Comparison of ENCODE assay signal across 23 cellular contexts in genomic region chr2:72949045-72949444, GRCh38. TPM values are rescaled to one million over a fixed set of nuclear protein-coding genes. Genes with fewer than 3 reads are reported as not detected.
A peak's percentile ranks its signal among the peaks of the same experiment; 100 is the strongest.
DNase-seq lines count a peak whose midpoint lies in the region; ATAC-seq and TF ChIP-seq lines count a peak whose summit lies in the region.
"Had no signal": no experiment of that assay in that cellular context is flagged by ENCODE, and none has a peak within 500 bp of the region (broad histone marks: within the 10 kb centered on the region; RNA-seq: fewer than 3 reads in every experiment).

No MANE protein-coding gene starts in this region.

- no peak overlapping the region for H3K4me3 ChIP-seq in mammary epithelial cell (replicated peaks in 1 of 3; ENCODE audit: insufficient read depth in 1 of 3, low read depth in 2 of 3, low read length in 3 of 3)
- H3K4me3 ChIP-seq in esophagus squamous epithelium, result no peak overlapping the region
- H3K4me3 ChIP-seq: BLaER1, SJCRH30 had no signal

- no peaks in the 10 kb centered on the region for H3K27me3 Mint-ChIP-seq in activated CD8-positive, alpha-beta T cell treated with anti-CD3 and anti-CD28 coated beads, Interleukin-2, amount 10 ng/mL, durations not matched to agents 7 days and 5 days (ENCODE audit: low read depth)
- H3K27me3 Mint-ChIP-seq in activated CD8-positive, alpha-beta T cell treated with anti-CD3 and anti-CD28 coated beads for 36 hours, result no peaks in the 10 kb centered on the region

- no peaks in the 10 kb centered on the region for H3K79me2 ChIP-seq in mammary epithelial cell (ENCODE audit: insufficient read depth, low read length)

- WGBS in mammary epithelial cell (ENCODE audit: low coverage, missing lambda C conversion rate), result 81% methylated on average over 2 of the region's 2 CpGs
- 69 to 92% methylated on average over 2 of the region's 2 CpGs for WGBS in esophagus squamous epithelium, 2 donors

- no peak overlapping the region for H3K9ac ChIP-seq in mammary epithelial cell (ENCODE audit: insufficient read depth, low read length)
- H3K9ac ChIP-seq: BLaER1 had no signal

- no peaks in the 10 kb centered on the region for H4K20me1 ChIP-seq in mammary epithelial cell (ENCODE audit: insufficient read depth, low read length)
- H4K20me1 ChIP-seq: BLaER1 had no signal

- intact Hi-C loops in activated CD8-positive, alpha-beta T cell treated with anti-CD3 and anti-CD28 coated beads for 36 hours (cut with micrococcal nuclease), result no loop called here
- intact Hi-C loops in mammary epithelial cell (cut with micrococcal nuclease), result no loop called here
- intact Hi-C loops in esophagus squamous epithelium (cut with DNase I), result no loop called here

- H3K4me2 ChIP-seq in mammary epithelial cell (ENCODE audit: insufficient read depth, low read depth, low read length), result no peak overlapping the region
- H3K4me2 ChIP-seq: BLaER1 had no signal

- H3K36me3 ChIP-seq in mammary epithelial cell (ENCODE audit: insufficient read depth, low read length) (no peaks in the 10 kb centered on the region), esophagus squamous epithelium (peaks cover 0 to 7% (median 0%) of the 10 kb centered on the region in 3 donors)
- H3K36me3 ChIP-seq: BLaER1, SJCRH30 had no signal

- CTCF ChIA-PET in activated CD8-positive, alpha-beta T cell treated with anti-CD3 and anti-CD28 coated beads, Interleukin-2, amount 10 ng/mL, durations not matched to agents 7 days and 5 days (lab: Charles Lee), result interaction anchor here (0.9 to 1.4 kb wide), 3 partner anchors 25 to 228 kb away, joined by 3 to 4 read pairs (median 3); no protein-coding TSS in a partner anchor
- CTCF ChIA-PET in activated CD8-positive, alpha-beta T cell treated with anti-CD3 and anti-CD28 coated beads for 36 hours (lab: Charles Lee), result interaction anchor here (0.9 kb wide), 1 partner anchor 25 kb away, joined by 3 read pairs; no protein-coding TSS in a partner anchor
- CTCF ChIA-PET in mammary epithelial cell (lab: Charles Lee; ENCODE audit: low non-redundant PET), result no interaction called here

- H3K27me3 ChIP-seq in mammary epithelial cell (ENCODE audit: insufficient read depth, low read length) (no peaks in the 10 kb centered on the region), esophagus squamous epithelium (no peaks in the 10 kb centered on the region)
- H3K27me3 ChIP-seq: BLaER1, SJCRH30 had no signal

- in situ Hi-C loops in mammary epithelial cell (cut with MboI; ENCODE audit: low sequenced_read_pairs in 2 of 2), result no loop called here

- TF ChIP-seq CTCF in activated CD8-positive, alpha-beta T cell treated with anti-CD3 and anti-CD28 coated beads for 36 hours (IDR thresholded peaks at IDR 0.05), result no peak
- TF ChIP-seq CTCF in mammary epithelial cell (conservative IDR thresholded peaks at IDR 0.05 in 1 of 2, IDR thresholded peaks at IDR 0.05 in 1 of 2; ENCODE audit: extremely low read depth in 1 of 2, insufficient read depth in 1 of 2, low read depth in 1 of 2, low read length in 2 of 2) (no peak), esophagus squamous epithelium (IDR thresholded peaks at IDR 0.05) (no peak)

- H2AFZ ChIP-seq in mammary epithelial cell (ENCODE audit: low read depth, low read length), result no peak overlapping the region

- H3K4me1 Mint-ChIP-seq in activated CD8-positive, alpha-beta T cell treated with anti-CD3 and anti-CD28 coated beads, Interleukin-2, amount 10 ng/mL, durations not matched to agents 7 days and 5 days (ENCODE audit: low read depth), result peaks cover 21% of the 10 kb centered on the region
- peaks cover 6% of the 10 kb centered on the region for H3K4me1 Mint-ChIP-seq in activated CD8-positive, alpha-beta T cell treated with anti-CD3 and anti-CD28 coated beads for 36 hours (ENCODE audit: low read depth)

- H3K27ac ChIP-seq in mammary epithelial cell (ENCODE audit: insufficient read depth, low read depth, low read length), result no peak overlapping the region
- peak overlapping the region; percentile 57 for H3K27ac ChIP-seq in temporal lobe (ENCODE audit: low read depth, low read length)
- H3K27ac ChIP-seq in esophagus squamous epithelium, result no peak overlapping the region
- H3K27ac ChIP-seq: BLaER1, HL-60, SJCRH30 had no signal

- no peak for DNase-seq in activated CD8-positive, alpha-beta T cell treated with anti-CD3 and anti-CD28 coated beads, Interleukin-2, amount 10 ng/mL, durations not matched to agents 7 days and 5 days
- no peak for DNase-seq in activated CD8-positive, alpha-beta T cell treated with anti-CD3 and anti-CD28 coated beads for 36 hours
- DNase-seq in mammary epithelial cell, result peak; percentile 50
- no peak for DNase-seq in cortex of kidney (lab: John Stamatoyannopoulos, UW)
- DNase-seq in esophagus squamous epithelium (lab: John Stamatoyannopoulos, UW), result no peak
- DNase-seq in NCI-H187 (lab: John Stamatoyannopoulos, UW), result no peak
- DNase-seq: CD8-positive, alpha-beta T cell; DMS79 treated with DMSO at 0.1 percent for 48 hours; KBM-7; NCI-H1436; NCI-H2029 treated with DMSO at 0.1 percent for 48 hours; NCI-H2171 treated with DMSO at 0.1 percent for 48 hours; NCI-H446 treated with DMSO at 0.1 percent for 48 hours; NK-92 treated with Interleukin-12 subunit alpha and Interleukin-12 subunit beta, amount 100 ng/mL, for 24 hours; SJCRH30 had no signal

- H3K4me3 Mint-ChIP-seq in activated CD8-positive, alpha-beta T cell treated with anti-CD3 and anti-CD28 coated beads, Interleukin-2, amount 10 ng/mL, durations not matched to agents 7 days and 5 days, result no peak overlapping the region
- no peak overlapping the region for H3K4me3 Mint-ChIP-seq in activated CD8-positive, alpha-beta T cell treated with anti-CD3 and anti-CD28 coated beads for 36 hours
- H3K4me3 Mint-ChIP-seq: CD8-positive, alpha-beta T cell had no signal

- no peaks in the 10 kb centered on the region for H3K9me3 Mint-ChIP-seq in activated CD8-positive, alpha-beta T cell treated with anti-CD3 and anti-CD28 coated beads, Interleukin-2, amount 10 ng/mL, durations not matched to agents 7 days and 5 days (ENCODE audit: insufficient read depth)
- H3K9me3 Mint-ChIP-seq in activated CD8-positive, alpha-beta T cell treated with anti-CD3 and anti-CD28 coated beads for 36 hours, result no peaks in the 10 kb centered on the region
- H3K9me3 Mint-ChIP-seq: CD8-positive, alpha-beta T cell had no signal

- H3K9me3 ChIP-seq in mammary epithelial cell (replicated peaks; ENCODE audit: insufficient read depth, low read length) (no peaks in the 10 kb centered on the region), esophagus squamous epithelium (no peaks in the 10 kb centered on the region)
- H3K9me3 ChIP-seq: BLaER1, SJCRH30 had no signal

- dilution Hi-C loops in mammary epithelial cell (cut with HindIII; ENCODE audit: low sequenced_read_pairs), result no loop called here

- no peaks in the 10 kb centered on the region for H3K36me3 Mint-ChIP-seq in activated CD8-positive, alpha-beta T cell treated with anti-CD3 and anti-CD28 coated beads, Interleukin-2, amount 10 ng/mL, durations not matched to agents 7 days and 5 days (ENCODE audit: low read depth)
- no peaks in the 10 kb centered on the region for H3K36me3 Mint-ChIP-seq in activated CD8-positive, alpha-beta T cell treated with anti-CD3 and anti-CD28 coated beads for 36 hours (ENCODE audit: low read depth)

- no TSS peak for BruUV-seq in mammary epithelial cell (replicated peaks; lab: Mats Ljungman, UMichigan)

- ATAC-seq in activated CD8-positive, alpha-beta T cell treated with anti-CD3 and anti-CD28 coated beads, Interleukin-2, amount 10 ng/mL, durations not matched to agents 7 days and 5 days, result no peak
- ATAC-seq in activated CD8-positive, alpha-beta T cell treated with anti-CD3 and anti-CD28 coated beads for 36 hours, result no peak
- peak; percentile 33 for ATAC-seq in esophagus mucosa
- ATAC-seq: CD8-positive, alpha-beta T cell had no signal

- peaks cover 6% of the 10 kb centered on the region for H3K4me1 ChIP-seq in mammary epithelial cell (ENCODE audit: insufficient read depth, low read length)
- H3K4me1 ChIP-seq in esophagus squamous epithelium, result no peaks in the 10 kb centered on the region

- POLR2A ChIA-PET in activated CD8-positive, alpha-beta T cell treated with anti-CD3 and anti-CD28 coated beads, Interleukin-2, amount 10 ng/mL, durations not matched to agents 7 days and 5 days (lab: Charles Lee), result no interaction called here
- POLR2A ChIA-PET in activated CD8-positive, alpha-beta T cell treated with anti-CD3 and anti-CD28 coated beads for 36 hours (lab: Charles Lee), result no interaction called here

- TF ChIP-seq POLR2A in esophagus squamous epithelium (IDR thresholded peaks at IDR 0.05), result no peak

- peak overlapping the region; percentile 28 for H3K27ac Mint-ChIP-seq in activated CD8-positive, alpha-beta T cell treated with anti-CD3 and anti-CD28 coated beads, Interleukin-2, amount 10 ng/mL, durations not matched to agents 7 days and 5 days
- H3K27ac Mint-ChIP-seq in activated CD8-positive, alpha-beta T cell treated with anti-CD3 and anti-CD28 coated beads for 36 hours, result no peak overlapping the region
- H3K27ac Mint-ChIP-seq: CD8-positive, alpha-beta T cell had no signal

RNA-seq across cellular contexts. Expression of gene EMX1, which starts 31.7 kb away (rescaled TPM):
- total RNA-seq in activated CD8-positive, alpha-beta T cell treated with anti-CD3 and anti-CD28 coated beads, Interleukin-2, amount 10 ng/mL, durations not matched to agents 7 days and 5 days, result not detected
- not detected for total RNA-seq in activated CD8-positive, alpha-beta T cell treated with anti-CD3 and anti-CD28 coated beads for 36 hours
- total RNA-seq in mammary epithelial cell (not detected), esophagus mucosa (not detected), temporal lobe (11.1 TPM), esophagus squamous epithelium (under 1 TPM in 1 of 4 donors, not detected in 3; 0.15 TPM)
- not detected for polyA plus RNA-seq in mammary epithelial cell
- polyA minus RNA-seq in mammary epithelial cell, result 0.31 TPM
- total RNA-seq: CD8-positive, alpha-beta T cell; G401; H4; OCI-LY7; RPMI7951; SJCRH30 had no signal

Comparison
In these comparisons a context has a peak if more than half of its experiments do, and no peak if none do; other contexts are left out.
1. RNA of gene EMX1, which starts 31.7 kb away (total RNA-seq): 11.1 TPM in temporal lobe (single experiment); not detected in activated CD8-positive, alpha-beta T cell treated with anti-CD3 and anti-CD28 coated beads for 36 hours, not detected in activated CD8-positive, alpha-beta T cell treated with anti-CD3 and anti-CD28 coated beads, Interleukin-2, amount 10 ng/mL, durations not matched to agents 7 days and 5 days, not detected in mammary epithelial cell, not detected in esophagus mucosa (single experiment) and 0.15 TPM in esophagus squamous epithelium; every median in the first group is over 10 times any median in the second.